Comparison of ENCODE assay signal across 17 cellular contexts in the genomic region with DNA sequence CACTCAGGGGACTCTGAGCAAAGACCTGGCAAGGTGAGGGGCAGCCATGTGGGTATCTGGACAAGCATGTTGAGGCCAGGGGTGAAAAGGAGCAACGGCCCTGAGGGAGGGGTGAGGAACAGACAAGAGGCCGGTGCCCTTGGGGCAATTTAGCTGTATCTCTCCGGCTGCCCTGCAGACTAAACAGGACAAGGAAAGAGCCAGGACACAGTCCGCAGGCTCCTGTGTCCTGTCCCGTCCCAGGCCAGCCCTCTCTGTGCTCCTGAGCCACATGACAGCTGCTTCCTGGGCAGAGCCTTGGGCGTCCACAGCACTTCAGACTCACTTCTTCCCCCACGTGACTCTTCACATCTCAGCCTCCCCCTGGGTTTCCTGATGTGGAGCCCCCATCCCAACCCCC.
DNase-seq lines count a peak whose midpoint lies in the region; ATAC-seq and TF ChIP-seq lines count a peak whose summit lies in the region.
"Had no signal": no experiment of that assay in that cellular context is flagged by ENCODE, and none has a peak within 500 bp of the region (broad histone marks: within the 10 kb centered on the region; RNA-seq: fewer than 3 reads in every experiment).

No MANE protein-coding gene starts in this region.

- no peak for TF ChIP-seq EP300 in stomach (IDR thresholded peaks at IDR 0.05)

- DNase-seq in heart left ventricle (peak in 3 of 5 donors; percentile 37 to 43 (median 42)), cardiac septum (ENCODE audit: low spot score) (no peak), mesenteric fat pad (ENCODE audit: low spot score) (peak; percentile 79), stomach (no peak), foreskin melanocyte (no peak)
- no peak for DNase-seq in stimulated activated effector memory CD8-positive, alpha-beta T cell treated with anti-CD3 and anti-CD28 coated beads, Interleukin-12 subunit alpha, Interleukin-12 subunit beta, amount 100 ng/mL, for 72 hours (ENCODE audit: low spot score in 2 of 2)
- DNase-seq: COR-L47, MM.1S, NCI-H1105 treated with DMSO at 0.1 percent for 48 hours, NCI-H187 treated with DMSO at 0.1 percent for 48 hours, NCI-H446, NCI-H748 treated with DMSO at 0.1 percent for 48 hours, PC-9 had no signal

- TF ChIP-seq POLR2A in heart left ventricle (IDR thresholded peaks at IDR 0.05), result no peak
- no peak for TF ChIP-seq POLR2A in stomach (IDR thresholded peaks at IDR 0.05)

- no peak for TF ChIP-seq CTCF in heart left ventricle (IDR thresholded peaks at IDR 0.05)
- TF ChIP-seq CTCF in stomach (IDR thresholded peaks at IDR 0.05), result no peak

- intact Hi-C loops in heart left ventricle (cut with DNase I) (no loop called here), cardiac septum (cut with DNase I) (no loop called here), stomach (cut with DNase I; ENCODE audit: low total_unique reads) (no loop called here)

- H3K27ac Mint-ChIP-seq in stimulated activated effector memory CD8-positive, alpha-beta T cell treated with anti-CD3 and anti-CD28 coated beads, Interleukin-12 subunit alpha, Interleukin-12 subunit beta, amount 100 ng/mL, for 72 hours, result no peak overlapping the region

- H3K27me3 ChIP-seq in heart left ventricle (no peaks in the 10 kb centered on the region), esophagus (ENCODE audit: control insufficient read depth in 1 of 2, insufficient read depth in 2 of 2, low read length in 2 of 2) (no peaks in the 10 kb centered on the region), stomach (peaks cover 0 to 12% (median 0%) of the 10 kb centered on the region in 3 donors)

- H3K36me3 Mint-ChIP-seq in stimulated activated effector memory CD8-positive, alpha-beta T cell treated with anti-CD3 and anti-CD28 coated beads, Interleukin-12 subunit alpha, Interleukin-12 subunit beta, amount 100 ng/mL, for 72 hours, result peaks cover 4% of the 10 kb centered on the region
- H3K36me3 Mint-ChIP-seq: CD14-positive monocyte had no signal

- peak overlapping the region in 6 of 12 donors; percentile 37 to 83 (median 56) for H3K27ac ChIP-seq in heart left ventricle
- H3K27ac ChIP-seq in esophagus (ENCODE audit: low read depth in 2 of 2, low read length in 1 of 2), result peak overlapping the region; percentile 3 to 27
- H3K27ac ChIP-seq in stomach, result peak overlapping the region in 3 of 5 donors; percentile 40 to 91 (median 67)
- H3K27ac ChIP-seq: KMS-11, PC-9 had no signal

- no peaks in the 10 kb centered on the region for H3K36me3 ChIP-seq in heart left ventricle
- no peaks in the 10 kb centered on the region for H3K36me3 ChIP-seq in esophagus (ENCODE audit: control insufficient read depth in 2 of 2, insufficient read depth in 2 of 2, low read length in 1 of 2)
- no peaks in the 10 kb centered on the region for H3K36me3 ChIP-seq in stomach

- WGBS in heart left ventricle, 4 donors, result 56 to 66% (median 60%) methylated on average over 7 of the region's 7 CpGs
- 67 to 68% methylated on average over 6 to 7 of the region's 7 CpGs for WGBS in esophagus, 2 donors
- WGBS in stomach, 5 donors, result 66 to 76% (median 69%) methylated on average over 7 of the region's 7 CpGs

- no peaks in the 10 kb centered on the region for H3K4me1 Mint-ChIP-seq in stimulated activated effector memory CD8-positive, alpha-beta T cell treated with anti-CD3 and anti-CD28 coated beads, Interleukin-12 subunit alpha, Interleukin-12 subunit beta, amount 100 ng/mL, for 72 hours
- H3K4me1 Mint-ChIP-seq: CD14-positive monocyte had no signal

- ATAC-seq in heart left ventricle (peak in 2 of 4 donors; percentile 31 to 78), GM19328 (IDR thresholded peaks at IDR 0.05; ENCODE audit: unreplicated experiment) (no peak)
- ATAC-seq in stimulated activated effector memory CD8-positive, alpha-beta T cell treated with anti-CD3 and anti-CD28 coated beads, Interleukin-12 subunit alpha, Interleukin-12 subunit beta, amount 100 ng/mL, for 72 hours, result no peak

- H3K4me1 ChIP-seq in heart left ventricle (peaks cover 4 to 64% (median 26%) of the 10 kb centered on the region in 12 donors), esophagus (ENCODE audit: control insufficient read depth in 2 of 2, insufficient read depth in 2 of 2, low read length in 1 of 2) (peaks cover 4 to 17% of the 10 kb centered on the region in 2 donors), stomach (peaks cover 0 to 85% (median 31%) of the 10 kb centered on the region in 4 donors)

- no peak overlapping the region for H3K4me3 Mint-ChIP-seq in stimulated activated effector memory CD8-positive, alpha-beta T cell treated with anti-CD3 and anti-CD28 coated beads, Interleukin-12 subunit alpha, Interleukin-12 subunit beta, amount 100 ng/mL, for 72 hours

- H3K9me3 Mint-ChIP-seq in stimulated activated effector memory CD8-positive, alpha-beta T cell treated with anti-CD3 and anti-CD28 coated beads, Interleukin-12 subunit alpha, Interleukin-12 subunit beta, amount 100 ng/mL, for 72 hours, result no peaks in the 10 kb centered on the region

- no peak overlapping the region for H3K4me3 ChIP-seq in heart left ventricle
- H3K4me3 ChIP-seq in esophagus (ENCODE audit: low read depth in 1 of 2, low read length in 2 of 2), result no peak overlapping the region
- no peak overlapping the region for H3K4me3 ChIP-seq in stomach
- H3K4me3 ChIP-seq: PC-9 had no signal

- H3K9me3 ChIP-seq in heart left ventricle (no peaks in the 10 kb centered on the region), esophagus (ENCODE audit: control insufficient read depth in 2 of 2, insufficient read depth in 1 of 2, low read depth in 1 of 2, low read length in 1 of 2) (no peaks in the 10 kb centered on the region), stomach (no peaks in the 10 kb centered on the region)

Comparison
In these comparisons a context has a peak if more than half of its experiments do, and no peak if none do; other contexts are left out.
1. DNase-seq: peak in heart left ventricle (3 of 5) and mesenteric fat pad (single experiment); none in cardiac septum (single experiment), stomach (single experiment), foreskin melanocyte (single experiment) and stimulated activated effector memory CD8-positive, alpha-beta T cell treated with anti-CD3 and anti-CD28 coated beads, Interleukin-12 subunit alpha, Interleukin-12 subunit beta, amount 100 ng/mL, for 72 hours (0 of 2).